Comparison of ENCODE assay signal across 1 cellular context in the genomic region with DNA sequence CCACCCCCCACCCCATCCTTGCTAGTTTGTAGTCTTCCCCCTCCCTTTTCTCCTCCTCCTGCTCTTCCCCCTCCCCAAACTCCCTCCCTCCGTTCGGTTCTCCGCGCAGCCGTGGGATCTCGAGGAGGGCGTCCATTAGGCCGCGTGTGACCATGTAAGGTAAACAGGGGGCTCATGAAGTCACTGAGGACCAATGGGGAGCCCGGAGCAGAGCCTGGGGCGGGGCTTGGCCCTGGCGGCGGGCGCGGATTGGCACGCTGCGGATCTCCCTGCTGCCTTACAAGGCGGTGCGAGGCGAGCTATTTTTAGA.
TF ChIP-seq lines count a peak whose summit lies in the region.

No MANE protein-coding gene starts in this region.

TF ChIP-seq in HEK293, 187 proteins besides CTCF, POLR2A, EP300 and RAD21 (continued from another document):
- TF ChIP-seq, protein P1, sequence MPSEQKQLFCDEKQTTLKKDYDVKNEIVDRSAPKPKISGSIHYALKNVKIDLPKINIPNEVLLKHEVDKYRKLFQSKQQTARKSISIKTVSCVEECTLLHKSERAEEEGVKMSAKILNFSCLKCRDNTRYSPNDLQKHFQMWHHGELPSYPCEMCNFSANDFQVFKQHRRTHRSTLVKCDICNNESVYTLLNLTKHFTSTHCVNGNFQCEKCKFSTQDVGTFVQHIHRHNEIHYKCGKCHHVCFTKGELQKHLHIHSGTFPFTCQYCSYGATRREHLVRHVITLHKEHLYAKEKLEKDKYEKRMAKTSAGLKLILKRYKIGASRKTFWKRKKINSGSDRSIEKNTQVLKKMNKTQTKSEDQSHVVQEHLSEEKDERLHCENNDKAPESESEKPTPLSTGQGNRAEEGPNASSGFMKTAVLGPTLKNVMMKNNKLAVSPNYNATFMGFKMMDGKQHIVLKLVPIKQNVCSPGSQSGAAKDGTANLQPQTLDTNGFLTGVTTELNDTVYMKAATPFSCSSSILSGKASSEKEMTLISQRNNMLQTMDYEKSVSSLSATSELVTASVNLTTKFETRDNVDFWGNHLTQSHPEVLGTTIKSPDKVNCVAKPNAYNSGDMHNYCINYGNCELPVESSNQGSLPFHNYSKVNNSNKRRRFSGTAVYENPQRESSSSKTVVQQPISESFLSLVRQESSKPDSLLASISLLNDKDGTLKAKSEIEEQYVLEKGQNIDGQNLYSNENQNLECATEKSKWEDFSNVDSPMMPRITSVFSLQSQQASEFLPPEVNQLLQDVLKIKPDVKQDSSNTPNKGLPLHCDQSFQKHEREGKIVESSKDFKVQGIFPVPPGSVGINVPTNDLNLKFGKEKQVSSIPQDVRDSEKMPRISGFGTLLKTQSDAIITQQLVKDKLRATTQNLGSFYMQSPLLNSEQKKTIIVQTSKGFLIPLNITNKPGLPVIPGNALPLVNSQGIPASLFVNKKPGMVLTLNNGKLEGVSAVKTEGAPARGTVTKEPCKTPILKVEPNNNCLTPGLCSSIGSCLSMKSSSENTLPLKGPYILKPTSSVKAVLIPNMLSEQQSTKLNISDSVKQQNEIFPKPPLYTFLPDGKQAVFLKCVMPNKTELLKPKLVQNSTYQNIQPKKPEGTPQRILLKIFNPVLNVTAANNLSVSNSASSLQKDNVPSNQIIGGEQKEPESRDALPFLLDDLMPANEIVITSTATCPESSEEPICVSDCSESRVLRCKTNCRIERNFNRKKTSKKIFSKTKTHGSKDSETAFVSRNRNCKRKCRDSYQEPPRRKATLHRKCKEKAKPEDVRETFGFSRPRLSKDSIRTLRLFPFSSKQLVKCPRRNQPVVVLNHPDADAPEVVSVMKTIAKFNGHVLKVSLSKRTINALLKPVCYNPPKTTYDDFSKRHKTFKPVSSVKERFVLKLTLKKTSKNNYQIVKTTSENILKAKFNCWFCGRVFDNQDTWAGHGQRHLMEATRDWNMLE (tag by site-specific recombination; conservative IDR thresholded peaks at IDR 0.05; ENCODE audit: low read depth), result no peak
